ENCODE assay signal across 1 cellular context in genomic region chr17:55576237-55576998, GRCh38.
TF ChIP-seq lines count a peak whose summit lies in the region.

No MANE protein-coding gene starts in this region.

TF ChIP-seq in K562, 482 proteins besides CTCF, POLR2A, EP300 and RAD21 (continued from another document and continues in another):
- TF ChIP-seq MNT (conservative IDR thresholded peaks at IDR 0.05), result peak in 1 of 2 experiments; percentile 47; a peak in 1 of 4 replicates
- peak; percentile 76 for TF ChIP-seq NFRKB (IDR thresholded peaks at IDR 0.05; ENCODE audit: low read depth)
- TF ChIP-seq ZNF232 (CRISPR knock-in tag; IDR thresholded peaks at IDR 0.05), result no peak
- TF ChIP-seq MAZ (CRISPR knock-in tag; conservative IDR thresholded peaks at IDR 0.05 in 1 of 2, IDR thresholded peaks at IDR 0.05 in 1 of 2), result no peak
- peak; percentile 65; the same call in 1 of the 2 replicates for TF ChIP-seq SMARCC2 (IDR thresholded peaks at IDR 0.05; ENCODE audit: low read depth)
- no peak for TF ChIP-seq RERE (CRISPR knock-in tag; IDR thresholded peaks at IDR 0.05; ENCODE audit: borderline replicate concordance)
- TF ChIP-seq MECOM (CRISPR knock-in tag; IDR thresholded peaks at IDR 0.05), result 0 out of 2 replicates have a peak, but pooled peaks have one; percentile 42
- TF ChIP-seq ZNF76 (CRISPR knock-in tag; IDR thresholded peaks at IDR 0.05; ENCODE audit: borderline replicate concordance), result no peak
- TF ChIP-seq RNF219 (CRISPR knock-in tag; IDR thresholded peaks at IDR 0.05), result no peak
- peak in 1 of 2 experiments; percentile 24; a peak in 1 of 4 replicates for TF ChIP-seq ZNF318 (IDR thresholded peaks at IDR 0.05; ENCODE audit: borderline replicate concordance in 1 of 2, low read depth in 1 of 2)
- no peak for TF ChIP-seq ETV6 (IDR thresholded peaks at IDR 0.05; ENCODE audit: borderline replicate concordance in 1 of 2, low read depth in 2 of 2, low read length in 1 of 2)
- TF ChIP-seq ETV6 (CRISPR knock-in tag; IDR thresholded peaks at IDR 0.05; ENCODE audit: borderline replicate concordance), result no peak
- no peak for TF ChIP-seq ZNF830 (CRISPR knock-in tag; IDR thresholded peaks at IDR 0.05)
- no peak for TF ChIP-seq ZNF217 (CRISPR knock-in tag; IDR thresholded peaks at IDR 0.05)
- peak; percentile 69; the same call in 1 of the 2 replicates for TF ChIP-seq GTF2E2 (tag; IDR thresholded peaks at IDR 0.05)
- TF ChIP-seq MLX (CRISPR knock-in tag; conservative IDR thresholded peaks at IDR 0.05), result no peak
- TF ChIP-seq PYGO2 (tag; IDR thresholded peaks at IDR 0.05), result no peak
- TF ChIP-seq MXD1 (CRISPR knock-in tag; IDR thresholded peaks at IDR 0.05; ENCODE audit: borderline replicate concordance, poor library complexity, severe bottlenecking), result no peak
- no peak for TF ChIP-seq GATAD2A (IDR thresholded peaks at IDR 0.05)
- TF ChIP-seq BRD4 (IDR thresholded peaks at IDR 0.05), result peak; percentile 73; the same call in 1 of the 2 replicates
- TF ChIP-seq EGR1 (conservative IDR thresholded peaks at IDR 0.05), result peak; percentile 72
- TF ChIP-seq TEAD2 (tag; IDR thresholded peaks at IDR 0.05), result no peak
- 0 out of 4 replicates have a peak, but pooled peaks of 1 of the 2 experiments have one; percentile 19 for TF ChIP-seq NRF1 (conservative IDR thresholded peaks at IDR 0.05 in 1 of 2, IDR thresholded peaks at IDR 0.05 in 1 of 2)
- TF ChIP-seq CHAMP1 (IDR thresholded peaks at IDR 0.05), result no peak
- peak; percentile 85 for TF ChIP-seq DPF2 (IDR thresholded peaks at IDR 0.05)
- no peak for TF ChIP-seq ELF2 (CRISPR knock-in tag; IDR thresholded peaks at IDR 0.05)
- TF ChIP-seq ZBED1 (IDR thresholded peaks at IDR 0.05), result no peak
- TF ChIP-seq PTBP1 (IDR thresholded peaks at IDR 0.05; ENCODE audit: low read depth, low read length), result no peak
- TF ChIP-seq KDM5B (IDR thresholded peaks at IDR 0.05; ENCODE audit: insufficient replicate concordance, low read depth, low read length), result peak; percentile 39
- TF ChIP-seq ZNF175 (CRISPR knock-in tag; IDR thresholded peaks at IDR 0.05; ENCODE audit: low read depth), result peak; percentile 36; the same call in 1 of the 2 replicates
- TF ChIP-seq PCBP1 (IDR thresholded peaks at IDR 0.05; ENCODE audit: low read depth, low read length, poor library complexity, severe bottlenecking), result no peak
- TF ChIP-seq SRSF7 (optimal IDR thresholded peaks at IDR 0.05; ENCODE audit: low read depth, low read length), result no peak
- no peak for TF ChIP-seq GMEB1 (CRISPR knock-in tag; IDR thresholded peaks at IDR 0.05)
- TF ChIP-seq ZNF766 (CRISPR knock-in tag; conservative IDR thresholded peaks at IDR 0.05), result peak; percentile 52; the same call in 1 of the 2 replicates
- TF ChIP-seq DDX20 (tag; IDR thresholded peaks at IDR 0.05; ENCODE audit: low read depth), result no peak
- no peak for TF ChIP-seq ZNF282 (CRISPR knock-in tag; IDR thresholded peaks at IDR 0.05)
- no peak for TF ChIP-seq DACH1 (IDR thresholded peaks at IDR 0.05; ENCODE audit: partially characterized antibody)
- TF ChIP-seq ZNF75A (CRISPR knock-in tag; IDR thresholded peaks at IDR 0.05), result no peak
